Comparison of ENCODE assay signal across 7 cellular contexts in the genomic region with DNA sequence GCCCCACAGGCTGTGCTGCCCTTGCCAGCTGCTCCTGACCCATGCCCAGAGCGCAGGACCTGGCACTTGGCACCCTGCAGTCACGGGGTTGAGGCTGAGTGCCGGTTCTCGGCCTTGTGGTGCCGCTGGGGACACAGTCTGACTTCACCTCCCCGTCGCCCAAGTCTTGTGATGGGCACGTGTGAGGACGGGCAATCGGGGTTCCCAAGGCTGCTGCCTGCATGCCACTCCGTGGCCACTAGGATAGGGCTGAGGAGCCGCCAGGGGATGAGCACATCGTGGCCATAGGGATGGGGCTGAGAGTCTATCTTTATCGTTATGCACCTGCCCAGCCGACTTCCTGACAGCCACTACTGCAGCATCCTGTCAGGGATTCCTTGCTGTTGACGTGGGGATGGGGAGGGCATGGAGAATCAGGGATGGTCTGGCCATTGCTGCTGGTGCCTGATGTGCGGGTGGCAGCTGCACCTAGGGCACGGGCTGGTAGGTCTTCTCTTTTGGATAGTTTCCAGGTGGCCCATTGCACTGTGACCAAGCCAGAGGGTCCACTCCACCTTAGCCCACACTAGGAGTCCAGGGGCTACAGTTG.
DNase-seq lines count a peak whose midpoint lies in the region; ATAC-seq and TF ChIP-seq lines count a peak whose summit lies in the region.
"Not testable (repeated sequence)": the region's sequence is repeated elsewhere in the genome, so short reads cannot be mapped to it uniquely, and the experiment has no call there.

No MANE protein-coding gene starts in this region.

- not testable (repeated sequence) for TF ChIP-seq POLR2A in Peyer's patch (IDR thresholded peaks at IDR 0.05); right lobe of liver (IDR thresholded peaks at IDR 0.05)

- not testable (repeated sequence) for H3K27me3 ChIP-seq in Peyer's patch; left ventricle myocardium inferior (ENCODE audit: low read depth); right lobe of liver; subcutaneous abdominal adipose tissue (ENCODE audit: control insufficient read depth in 5 of 5, insufficient read depth in 4 of 5, low read length in 5 of 5)

- POLR2A ChIA-PET in GM10248 (lab: Yijun Ruan, JAX) = not testable (repeated sequence)

- DNase-seq in GM10248 (ENCODE audit: extremely low spot score) (peak; percentile 8), Peyer's patch (peak in 2 of 3 donors; percentile 47 to 48), left ventricle myocardium inferior (peak; percentile 13), right lobe of liver (peak in 2 of 3 donors; percentile 22 to 61), posterior vena cava (ENCODE audit: low spot score) (peak; percentile 79)

- H3K9me3 ChIP-seq in Peyer's patch (peaks cover 0 to 83% (median 18%) of the 10 kb centered on the region in 4 donors), left ventricle myocardium inferior (replicated peaks) (peaks cover 100% of the 10 kb centered on the region), right lobe of liver (peaks cover 0 to 62% (median 15%) of the 10 kb centered on the region in 4 donors), subcutaneous abdominal adipose tissue (ENCODE audit: control insufficient read depth in 5 of 5, low read length in 5 of 5) (peaks cover 22 to 90% (median 75%) of the 10 kb centered on the region in 5 donors)

- not testable (repeated sequence) for H3K4me1 ChIP-seq in Peyer's patch; left ventricle myocardium inferior; right lobe of liver; subcutaneous abdominal adipose tissue (ENCODE audit: control insufficient read depth in 5 of 5, insufficient read depth in 5 of 5, low read length in 5 of 5)

- not testable (repeated sequence) for H3K27ac ChIP-seq in Peyer's patch; left ventricle myocardium inferior (replicated peaks); right lobe of liver; subcutaneous abdominal adipose tissue (ENCODE audit: low read depth, low read length)

- WGBS in right lobe of liver (ENCODE audit: insufficient coverage, low coverage, low lambda C conversion rate, missing lambda C conversion rate) = 63% methylated on average over 9 of the region's 18 CpGs

- ATAC-seq in esophagus mucosa (peak; percentile 18), right lobe of liver (peak in 1 of 4 donors; percentile 49)

- not testable (repeated sequence) for H3K4me3 ChIP-seq in Peyer's patch, left ventricle myocardium inferior, right lobe of liver
- H3K4me3 ChIP-seq in subcutaneous abdominal adipose tissue (ENCODE audit: low read depth in 1 of 5, low read length in 5 of 5) = peak overlapping the region in 4 of 5 donors; percentile 4 to 49 (median 19)

- CTCF ChIA-PET in GM10248 (lab: Yijun Ruan, JAX) = not testable (repeated sequence)

- not testable (repeated sequence) for H3K36me3 ChIP-seq in Peyer's patch; right lobe of liver; subcutaneous abdominal adipose tissue (ENCODE audit: control insufficient read depth in 5 of 5, insufficient read depth in 5 of 5, low read length in 5 of 5)
- peaks cover 15% of the 10 kb centered on the region for H3K36me3 ChIP-seq in left ventricle myocardium inferior

- H3K9ac ChIP-seq in subcutaneous abdominal adipose tissue (ENCODE audit: low read length in 5 of 5) = not testable (repeated sequence)

- TF ChIP-seq CTCF in GM10248 (IDR thresholded peaks at IDR 0.05; ENCODE audit: control extremely low read depth, extremely low read depth, low read depth, missing control alignments); Peyer's patch (IDR thresholded peaks at IDR 0.05); left ventricle myocardium inferior (IDR thresholded peaks at IDR 0.05; ENCODE audit: borderline replicate concordance); right lobe of liver (IDR thresholded peaks at IDR 0.05): not testable (repeated sequence)

- intact Hi-C loops in left ventricle myocardium inferior (cut with micrococcal nuclease); right lobe of liver (cut with DNase I); posterior vena cava (cut with DNase I): not testable (repeated sequence)

Comparison
In these comparisons a context has a peak if more than half of its experiments do, and no peak if none do; other contexts are left out.
1. DNase-seq: peak in every context shown above with its lines; median percentile 79 in posterior vena cava; 48 in Peyer's patch; 42 in right lobe of liver; 13 in left ventricle myocardium inferior; 8 in GM10248.